ENCODE assay signal across 23 cellular contexts in genomic region chr1:10626011-10626731, GRCh38.
A peak's percentile ranks its signal among the peaks of the same experiment; 100 is the strongest.
DNase-seq lines count a peak whose midpoint lies in the region; ATAC-seq and TF ChIP-seq lines count a peak whose summit lies in the region.
"Had no signal": no experiment of that assay in that cellular context is flagged by ENCODE, and none has a peak within 500 bp of the region (broad histone marks: within the 10 kb centered on the region; RNA-seq: fewer than 3 reads in every experiment).

No MANE protein-coding gene starts in this region.

- H3K36me3 ChIP-seq in thoracic aorta: peaks cover 6% of the 10 kb centered on the region
- H3K36me3 ChIP-seq: brain microvascular endothelial cell had no signal

- no peak for ATAC-seq in activated naive CD8-positive, alpha-beta T cell treated with anti-CD3 and anti-CD28 coated beads, Interleukin-2, amount 10 ng/mL, durations not matched to agents 7 days and 5 days (ENCODE audit: low read depth)
- ATAC-seq in thoracic aorta (ENCODE audit: insufficient number of reproducible peaks, low FRiP score, low read depth) (no peak), GM18505 (IDR thresholded peaks at IDR 0.05; ENCODE audit: unreplicated experiment) (no peak), esophagus mucosa (no peak)
- ATAC-seq: gastroesophageal sphincter, WTC11 had no signal

- no peaks in the 10 kb centered on the region for H3K9me3 Mint-ChIP-seq in activated naive CD8-positive, alpha-beta T cell treated with anti-CD3 and anti-CD28 coated beads, Interleukin-2, amount 10 ng/mL, durations not matched to agents 7 days and 5 days
- no peaks in the 10 kb centered on the region for H3K9me3 Mint-ChIP-seq in activated naive CD8-positive, alpha-beta T cell treated with anti-CD3 and anti-CD28 coated beads for 36 hours
- H3K9me3 Mint-ChIP-seq: neural crest cell, WTC11 had no signal

- no peak overlapping the region for H3K4me3 Mint-ChIP-seq in activated naive CD8-positive, alpha-beta T cell treated with anti-CD3 and anti-CD28 coated beads, Interleukin-2, amount 10 ng/mL, durations not matched to agents 7 days and 5 days
- H3K4me3 Mint-ChIP-seq in activated naive CD8-positive, alpha-beta T cell treated with anti-CD3 and anti-CD28 coated beads for 36 hours: no peak overlapping the region
- H3K4me3 Mint-ChIP-seq: neural crest cell, WTC11 had no signal

- TF ChIP-seq POLR2A in GM18505 (IDR thresholded peaks at IDR 0.05; ENCODE audit: borderline replicate concordance, extremely low read depth, insufficient read depth, insufficient read length): no peak

- peaks cover 3 to 12% of the 10 kb centered on the region in 2 donors for H3K4me1 ChIP-seq in thoracic aorta (ENCODE audit: control insufficient read depth in 1 of 2, low read depth in 2 of 2)
- H3K4me1 ChIP-seq: adrenal gland, Caco-2 had no signal

- H3K27ac Mint-ChIP-seq in activated naive CD8-positive, alpha-beta T cell treated with anti-CD3 and anti-CD28 coated beads, Interleukin-2, amount 10 ng/mL, durations not matched to agents 7 days and 5 days: no peak overlapping the region
- H3K27ac Mint-ChIP-seq in activated naive CD8-positive, alpha-beta T cell treated with anti-CD3 and anti-CD28 coated beads for 36 hours: no peak overlapping the region

- H3K27ac ChIP-seq in thoracic aorta (peak overlapping the region; percentile 6 to 25), substantia nigra (ENCODE audit: low read depth, low read length, poor library complexity, severe bottlenecking) (no peak overlapping the region)
- H3K27ac ChIP-seq: adrenal gland; BLaER1 treated with 17β-estradiol and CSF1 and Interleukin-3, amounts not matched to agents 10 nM and 100 nM; brain microvascular endothelial cell; KMS-11 had no signal

- TF ChIP-seq CTCF in thoracic aorta (IDR thresholded peaks at IDR 0.05): no peak

- H3K9me3 ChIP-seq in thoracic aorta: no peaks in the 10 kb centered on the region
- H3K9me3 ChIP-seq: adrenal gland; BLaER1 treated with 17β-estradiol and CSF1 and Interleukin-3, amounts not matched to agents 10 nM and 100 nM; Caco-2; gastroesophageal sphincter had no signal

- H3K4me3 ChIP-seq in thoracic aorta: no peak overlapping the region
- H3K4me3 ChIP-seq: adrenal gland; BLaER1 treated with 17β-estradiol and CSF1 and Interleukin-3, amounts not matched to agents 10 nM and 100 nM; gastroesophageal sphincter; lung had no signal

- H3K36me3 Mint-ChIP-seq in activated naive CD8-positive, alpha-beta T cell treated with anti-CD3 and anti-CD28 coated beads, Interleukin-2, amount 10 ng/mL, durations not matched to agents 7 days and 5 days: no peaks in the 10 kb centered on the region
- H3K36me3 Mint-ChIP-seq in activated naive CD8-positive, alpha-beta T cell treated with anti-CD3 and anti-CD28 coated beads for 36 hours: peaks cover 4% of the 10 kb centered on the region

- no peaks in the 10 kb centered on the region for H3K27me3 ChIP-seq in thoracic aorta (replicated peaks; ENCODE audit: insufficient read depth)
- H3K27me3 ChIP-seq: adrenal gland; BLaER1 treated with 17β-estradiol and CSF1 and Interleukin-3, amounts not matched to agents 10 nM and 100 nM; brain microvascular endothelial cell; gastroesophageal sphincter had no signal

- H3K27me3 Mint-ChIP-seq in activated naive CD8-positive, alpha-beta T cell treated with anti-CD3 and anti-CD28 coated beads, Interleukin-2, amount 10 ng/mL, durations not matched to agents 7 days and 5 days: no peaks in the 10 kb centered on the region
- no peaks in the 10 kb centered on the region for H3K27me3 Mint-ChIP-seq in activated naive CD8-positive, alpha-beta T cell treated with anti-CD3 and anti-CD28 coated beads for 36 hours

- DNase-seq in activated naive CD8-positive, alpha-beta T cell treated with anti-CD3 and anti-CD28 coated beads, Interleukin-2, amount 10 ng/mL, durations not matched to agents 7 days and 5 days: peak; percentile 19
- DNase-seq in activated naive CD8-positive, alpha-beta T cell treated with anti-CD3 and anti-CD28 coated beads for 36 hours: no peak
- DNase-seq in NCI-H2171 (lab: John Stamatoyannopoulos, UW): peak; percentile 78
- peak; percentile 44 for DNase-seq in fibroblast of gingiva (ENCODE audit: low read depth)
- DNase-seq in thoracic aorta (ENCODE audit: low spot score): no peak
- no peak for DNase-seq in substantia nigra (lab: John Stamatoyannopoulos, UW)
- DNase-seq: activated CD8-positive, alpha-beta memory T cell treated with anti-CD3 and anti-CD28 coated beads, Interleukin-2, amount 50 U/mL, for 4 hours; activated gamma-delta T cell; adrenal gland; brain microvascular endothelial cell; Caco-2; effector CD8-positive, alpha-beta T cell; erythroblast; NCI-H146; NCI-H69 had no signal

- POLR2A ChIA-PET in activated naive CD8-positive, alpha-beta T cell treated with anti-CD3 and anti-CD28 coated beads, Interleukin-2, amount 10 ng/mL, durations not matched to agents 7 days and 5 days (lab: Charles Lee): no interaction called here

- H3K4me1 Mint-ChIP-seq in activated naive CD8-positive, alpha-beta T cell treated with anti-CD3 and anti-CD28 coated beads, Interleukin-2, amount 10 ng/mL, durations not matched to agents 7 days and 5 days: no peaks in the 10 kb centered on the region
- no peaks in the 10 kb centered on the region for H3K4me1 Mint-ChIP-seq in activated naive CD8-positive, alpha-beta T cell treated with anti-CD3 and anti-CD28 coated beads for 36 hours
- H3K4me1 Mint-ChIP-seq: neural crest cell had no signal

Comparison
In these comparisons a context has a peak if more than half of its experiments do, and no peak if none do; other contexts are left out.
1. DNase-seq: peak in activated naive CD8-positive, alpha-beta T cell treated with anti-CD3 and anti-CD28 coated beads, Interleukin-2, amount 10 ng/mL, durations not matched to agents 7 days and 5 days (single experiment), NCI-H2171 (single experiment) and fibroblast of gingiva (single experiment); none in activated naive CD8-positive, alpha-beta T cell treated with anti-CD3 and anti-CD28 coated beads for 36 hours (single experiment), thoracic aorta (single experiment) and substantia nigra (0 of 49).